9 cellular contexts compared by ENCODE assay signal in the genomic region with DNA sequence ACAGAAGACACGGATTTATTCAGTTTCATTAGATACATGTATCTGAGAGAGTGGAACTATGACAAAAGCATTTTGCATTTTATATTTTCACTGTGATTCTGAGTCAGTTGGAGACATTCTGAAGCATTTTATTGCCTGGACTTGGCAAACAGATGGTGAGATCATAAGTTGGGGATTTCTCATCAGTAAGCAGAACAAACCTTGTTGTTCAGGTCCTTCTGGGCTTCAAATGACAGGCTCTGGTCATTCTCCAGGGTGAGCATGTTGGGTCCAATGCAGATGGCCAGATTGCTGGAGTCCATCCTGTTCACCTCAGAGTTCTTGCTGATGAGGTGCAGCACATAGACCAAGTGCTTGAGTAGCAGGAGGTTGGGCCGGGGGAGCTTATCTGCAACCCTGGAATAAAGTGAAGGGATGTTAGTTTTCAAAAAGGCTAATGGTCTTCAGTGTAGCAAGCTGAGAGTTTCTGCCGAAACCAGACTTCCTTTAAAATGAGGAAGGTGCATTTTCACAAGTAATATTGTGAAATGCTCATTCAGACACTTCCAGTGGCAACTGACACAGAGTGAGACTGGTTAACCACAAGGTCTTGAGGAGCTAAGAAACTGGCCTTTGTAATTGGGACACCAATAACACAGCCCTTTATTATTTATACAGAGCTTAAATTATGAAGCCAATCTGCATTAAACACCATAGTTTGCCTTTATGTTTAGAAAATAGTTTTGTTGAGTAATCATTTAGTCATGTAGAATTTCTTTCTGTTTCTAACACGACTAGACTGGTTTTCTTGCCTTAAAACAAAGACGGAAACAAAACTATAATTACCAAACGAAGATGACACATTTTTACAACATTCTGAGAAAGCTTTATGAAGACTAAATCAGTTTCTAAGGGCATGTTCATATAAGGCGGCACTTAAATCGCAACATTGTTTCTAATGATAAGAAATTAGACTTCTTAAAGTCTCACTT. TPM values are rescaled to one million over a fixed set of nuclear protein-coding genes. Genes with fewer than 3 reads are reported as not detected.
DNase-seq lines count a peak whose midpoint lies in the region; ATAC-seq and TF ChIP-seq lines count a peak whose summit lies in the region.
"Had no signal": no experiment of that assay in that cellular context is flagged by ENCODE, and none has a peak within 500 bp of the region (broad histone marks: within the 10 kb centered on the region; RNA-seq: fewer than 3 reads in every experiment).

No MANE protein-coding gene starts in this region.

- no peaks in the 10 kb centered on the region for H3K9me3 Mint-ChIP-seq in activated naive CD8-positive, alpha-beta T cell (ENCODE audit: low read depth)

- CTCF ChIA-PET in GM10248 (lab: Yijun Ruan, JAX), result interaction anchor here (1.0 to 7.9 kb wide), 12 partner anchors 14 to 96 kb away, joined by 3 to 198 read pairs (median 6); partner anchors contain the start of gene RSPH3

- 39 to 65% methylated on average over 8 of the region's 8 CpGs for WGBS in lung, 2 donors
- WGBS in prostate gland, result 76% methylated on average over 8 of the region's 8 CpGs

- H3K4me1 Mint-ChIP-seq in activated naive CD8-positive, alpha-beta T cell (ENCODE audit: low read depth), result peaks cover 47% of the 10 kb centered on the region

- H3K36me3 ChIP-seq in lung (ENCODE audit: control insufficient read depth in 2 of 2, insufficient read depth in 2 of 2, low read length in 2 of 2) (peaks cover 0 to 7% of the 10 kb centered on the region in 2 donors), prostate gland (no peaks in the 10 kb centered on the region)

- no peaks in the 10 kb centered on the region for H3K27me3 ChIP-seq in lung (ENCODE audit: control insufficient read depth, insufficient read depth)
- no peaks in the 10 kb centered on the region for H3K27me3 ChIP-seq in prostate gland (replicated peaks; ENCODE audit: insufficient read depth)
- H3K27me3 ChIP-seq: SJSA1 had no signal

- no peak overlapping the region for H3K4me3 ChIP-seq in lung
- H3K4me3 ChIP-seq in prostate gland, result no peak overlapping the region
- H3K4me3 ChIP-seq: SJSA1 had no signal

- H3K4me1 ChIP-seq in lung (ENCODE audit: control insufficient read depth in 2 of 2, insufficient read depth in 2 of 2, low read length in 2 of 2) (no peaks in the 10 kb centered on the region), prostate gland (replicated peaks) (no peaks in the 10 kb centered on the region)

- TF ChIP-seq POLR2A in prostate gland (IDR thresholded peaks at IDR 0.05), result no peak

- peak overlapping the region in 1 of 2 donors; percentile 73 for H3K27ac ChIP-seq in lung (ENCODE audit: low read depth in 1 of 2, low read length in 1 of 2)
- H3K27ac ChIP-seq in prostate gland, result no peak overlapping the region
- H3K27ac ChIP-seq: SJSA1 had no signal

- H3K9me3 ChIP-seq in lung (ENCODE audit: control insufficient read depth in 2 of 2, insufficient read depth in 1 of 2, low read length in 1 of 2) (no peaks in the 10 kb centered on the region), prostate gland (no peaks in the 10 kb centered on the region)
- H3K9me3 ChIP-seq: SJSA1 had no signal

- POLR2A ChIA-PET in GM10248 (lab: Yijun Ruan, JAX), result interaction anchor here (0.5 to 0.9 kb wide), 3 partner anchors 27 to 60 kb away, joined by 3 to 9 read pairs (median 4); no protein-coding TSS in a partner anchor

- peak overlapping the region; percentile 97 for H3K4me3 Mint-ChIP-seq in activated naive CD8-positive, alpha-beta T cell

- peak; percentile 82 for ATAC-seq in GM21423 (IDR thresholded peaks at IDR 0.05; ENCODE audit: unreplicated experiment)
- ATAC-seq in HG03575 (IDR thresholded peaks at IDR 0.05; ENCODE audit: extremely low read depth, insufficient number of reproducible peaks, low FRiP score, unreplicated experiment), result peak; percentile 78
- peak; percentile 65 for ATAC-seq in lung (ENCODE audit: insufficient read depth, low FRiP score)

- peaks cover 65% of the 10 kb centered on the region for H3K36me3 Mint-ChIP-seq in activated naive CD8-positive, alpha-beta T cell

- DNase-seq in GM10248 (ENCODE audit: extremely low spot score) (peak; percentile 70), lung (ENCODE audit: low spot score) (no peak), SHP77 (lab: John Stamatoyannopoulos, UW) (no peak), prostate gland (ENCODE audit: low spot score) (no peak), D341Med (ENCODE audit: low spot score) (no peak)

- TF ChIP-seq CTCF in GM10248 (IDR thresholded peaks at IDR 0.05; ENCODE audit: control extremely low read depth, extremely low read depth, low read depth, missing control alignments), result no peak
- no peak for TF ChIP-seq CTCF in lung (IDR thresholded peaks at IDR 0.05; ENCODE audit: control extremely low read depth, extremely low read depth)
- no peak for TF ChIP-seq CTCF in prostate gland (IDR thresholded peaks at IDR 0.05)

- peak overlapping the region; percentile 98 for H3K27ac Mint-ChIP-seq in activated naive CD8-positive, alpha-beta T cell

- intact Hi-C loops in prostate gland (cut with DNase I), result no loop called here

- no peaks in the 10 kb centered on the region for H3K27me3 Mint-ChIP-seq in activated naive CD8-positive, alpha-beta T cell

RNA-seq across cellular contexts. Expression of gene TAGAP, which starts 5.6 kb away (rescaled TPM):
- total RNA-seq in lung, result 1 to 10 TPM; 7.9 to 8.9 TPM
- polyA plus RNA-seq in lung, result 10 to 100 TPM in 1 of 2 donors, 1 to 10 TPM in 1; 1.7 to 11.2 TPM
- 1 to 10 TPM; 2.6 to 4.8 TPM for total RNA-seq in prostate gland

RNA-seq across cellular contexts. Expression of gene RSPH3, which starts 39.2 kb away (rescaled TPM):
- total RNA-seq in lung (10 to 100 TPM; 14.8 to 16.8 TPM), prostate gland (10 to 100 TPM; 18.7 to 19.4 TPM)
- 1 to 10 TPM; 4.4 to 4.6 TPM for polyA plus RNA-seq in lung
